8 cellular contexts compared by ENCODE assay signal in genomic region chr1:114780344-114781226, GRCh38. TPM values are rescaled to one million over a fixed set of nuclear protein-coding genes. Genes with fewer than 3 reads are reported as not detected.
DNase-seq lines count a peak whose midpoint lies in the region; ATAC-seq and TF ChIP-seq lines count a peak whose summit lies in the region.

SIKE1 (minus strand) TSS chr1:114780685; CDS start chr1:114780607, 78 bp downstream.

- peaks cover 11% of the 10 kb centered on the region for H3K4me1 Mint-ChIP-seq in activated T-helper 17 cell treated with anti-CD3 and anti-CD28 coated beads, Interleukin-2, amount 50 U/mL, for 72 hours
- peaks cover 9 to 35% (median 26%) of the 10 kb centered on the region in 4 donors for H3K4me1 Mint-ChIP-seq in naive thymus-derived CD8-positive, alpha-beta T cell

- H3K4me3 Mint-ChIP-seq in activated T-helper 17 cell treated with anti-CD3 and anti-CD28 coated beads, Interleukin-2, amount 50 U/mL, for 72 hours, result peak within 1 kb of the TSS; percentile 100
- H3K4me3 Mint-ChIP-seq in naive thymus-derived CD8-positive, alpha-beta T cell, result peak within 1 kb of the TSS; percentile 97 to 100 (median 100)

- H3K36me3 Mint-ChIP-seq in activated T-helper 17 cell treated with anti-CD3 and anti-CD28 coated beads, Interleukin-2, amount 50 U/mL, for 72 hours (ENCODE audit: low read depth), result peaks cover 47% of the 10 kb centered on the region
- peaks cover 5 to 36% (median 10%) of the 10 kb centered on the region in 3 donors for H3K36me3 Mint-ChIP-seq in naive thymus-derived CD8-positive, alpha-beta T cell

- peak within 1 kb of the TSS; percentile 100 for H3K27ac Mint-ChIP-seq in activated T-helper 17 cell treated with anti-CD3 and anti-CD28 coated beads, Interleukin-2, amount 50 U/mL, for 72 hours
- H3K27ac Mint-ChIP-seq in naive thymus-derived CD8-positive, alpha-beta T cell, result peak within 1 kb of the TSS; percentile 98 to 100 (median 99)

- POLR2A ChIA-PET in naive thymus-derived CD8-positive, alpha-beta T cell (lab: Charles Lee), result interaction anchor here (0.6 to 3.4 kb wide), 9 partner anchors 11 to 344 kb away, joined by 3 to 20 read pairs (median 4); partner anchors contain the start of genes BCAS2, CSDE1 and NRAS

- TF ChIP-seq CTCF in LNCAP (IDR thresholded peaks at IDR 0.05), result peak; percentile 10; the same call in 1 of the 2 replicates
- no peak for TF ChIP-seq CTCF in fibroblast of mammary gland (conservative IDR thresholded peaks at IDR 0.05; ENCODE audit: control insufficient read depth, insufficient read depth, low read depth, low read length)

- peak within 1 kb of the TSS; percentile 98 for H3K4me3 ChIP-seq in fibroblast of mammary gland (ENCODE audit: control insufficient read depth, low read depth, low read length)

- peak; percentile 98 for ATAC-seq in activated T-helper 17 cell treated with anti-CD3 and anti-CD28 coated beads, Interleukin-2, amount 50 U/mL, for 72 hours (replicated peaks)
- ATAC-seq in naive thymus-derived CD8-positive, alpha-beta T cell, result peak; percentile 98 to 99

- no peaks in the 10 kb centered on the region for H3K9me3 Mint-ChIP-seq in activated T-helper 17 cell treated with anti-CD3 and anti-CD28 coated beads, Interleukin-2, amount 50 U/mL, for 72 hours
- peaks cover 0 to 2% (median 0%) of the 10 kb centered on the region in 9 donors for H3K9me3 Mint-ChIP-seq in naive thymus-derived CD8-positive, alpha-beta T cell

- H3K27me3 Mint-ChIP-seq in activated T-helper 17 cell treated with anti-CD3 and anti-CD28 coated beads, Interleukin-2, amount 50 U/mL, for 72 hours, result no peaks in the 10 kb centered on the region
- peaks cover 0 to 2% (median 0%) of the 10 kb centered on the region in 5 donors for H3K27me3 Mint-ChIP-seq in naive thymus-derived CD8-positive, alpha-beta T cell

- DNase-seq in Daoy (ENCODE audit: low read depth) (peak; percentile 98), GOT3 (lab: John Stamatoyannopoulos, UW) (peak; percentile 25), RPMI8226 (peak; percentile 94), fibroblast of mammary gland (ENCODE audit: low read depth) (peak; percentile 91)
- peak; percentile 84 to 98 (median 93) for DNase-seq in naive thymus-derived CD8-positive, alpha-beta T cell
- DNase-seq in stimulated activated naive CD4-positive, alpha-beta T cell (lab: John Stamatoyannopoulos, UW), result peak; percentile 85 to 95 (median 94)

RNA-seq across cellular contexts. Expression of gene SIKE1, which starts in this region (rescaled TPM):
- 107 and 116 TPM in 2 replicates for total RNA-seq in Daoy (2014; rRNA removed; shearing (Covaris generic))
- total RNA-seq in activated T-helper 17 cell treated with anti-CD3 and anti-CD28 coated beads, Interleukin-2, amount 50 U/mL, for 72 hours, result 10 to 100 TPM; 55.9 to 86.3 TPM
- total RNA-seq in naive thymus-derived CD8-positive, alpha-beta T cell, result 10 to 100 TPM; 59.3 to 64.3 TPM
- polyA plus RNA-seq in naive thymus-derived CD8-positive, alpha-beta T cell, result 10 to 100 TPM; 28.9 to 31.0 (median 29.9) TPM

Comparison
In these comparisons a context has a peak if more than half of its experiments do, and no peak if none do; other contexts are left out.
1. Peak in every context shown above with its lines: DNase-seq, ATAC-seq and H3K4me3 ChIP-seq.
2. DNase-seq: peak in every context shown above with its lines; median percentile 98 in Daoy; 94 in RPMI8226; 94 in stimulated activated naive CD4-positive, alpha-beta T cell; 93 in naive thymus-derived CD8-positive, alpha-beta T cell; 91 in fibroblast of mammary gland; 25 in GOT3.